1 cellular context compared by ENCODE assay signal in the genomic region with DNA sequence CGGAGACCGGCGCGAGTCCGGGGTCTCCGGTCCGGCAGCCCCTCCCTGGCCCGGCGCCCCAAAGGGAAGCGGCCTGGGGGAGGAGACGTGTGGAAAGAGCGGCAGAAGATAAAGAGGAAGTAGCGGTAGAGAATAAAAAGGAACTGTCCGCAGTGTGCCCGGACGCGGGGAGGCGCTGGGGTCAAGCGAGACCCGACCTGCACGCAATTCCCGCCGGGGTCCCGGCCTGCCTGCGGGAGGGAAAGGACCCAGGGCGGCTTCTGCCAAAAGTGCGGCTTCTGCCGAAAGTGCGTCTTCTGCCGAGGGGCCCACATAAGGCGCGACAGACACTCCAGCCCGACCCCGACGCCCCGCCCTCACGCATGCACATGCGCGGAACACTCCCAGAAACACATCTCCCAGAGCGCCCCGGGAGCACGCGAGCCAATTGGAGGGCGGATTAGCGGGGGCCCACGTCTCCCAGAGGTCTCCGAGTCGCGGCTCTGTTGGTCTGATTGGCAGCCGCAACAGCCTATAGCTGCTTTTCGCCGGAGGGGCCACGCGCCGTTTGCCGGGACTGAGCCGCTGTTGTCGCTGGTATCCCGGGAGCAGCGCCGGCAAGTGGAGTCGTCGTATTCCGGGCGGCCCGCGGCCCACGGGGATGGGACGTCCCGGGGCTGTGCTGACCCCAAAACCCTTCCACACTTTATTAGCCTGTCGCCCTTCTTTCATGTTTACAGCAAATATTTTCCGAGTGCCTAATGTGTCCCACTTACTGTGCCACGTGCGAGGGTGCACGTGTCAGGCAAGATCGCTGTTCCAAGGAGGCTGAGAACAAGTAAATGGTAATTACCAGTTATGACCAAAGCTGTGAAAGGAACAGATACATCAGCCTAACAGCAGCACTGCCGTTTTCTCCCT.
A peak's percentile ranks its signal among the peaks of the same experiment; 100 is the strongest.
TF ChIP-seq lines count a peak whose summit lies in the region.

No MANE protein-coding gene starts in this region.

TF ChIP-seq in HepG2, 621 proteins besides CTCF, POLR2A, EP300 and RAD21 (continued from another document and continues in another):
- peak; percentile 22; the same call in 1 of the 2 replicates for TF ChIP-seq SNAPC4 (CRISPR knock-in tag; IDR thresholded peaks at IDR 0.05)
- peak; percentile 82 for TF ChIP-seq CREM (IDR thresholded peaks at IDR 0.05)
- TF ChIP-seq CREM (CRISPR knock-in tag; IDR thresholded peaks at IDR 0.05), result no peak
- peak; percentile 77 for TF ChIP-seq MXD3 (CRISPR knock-in tag; IDR thresholded peaks at IDR 0.05)
- TF ChIP-seq ZNF121 (CRISPR knock-in tag; IDR thresholded peaks at IDR 0.05), result no peak
- no peak for TF ChIP-seq ZNF569 (CRISPR knock-in tag; IDR thresholded peaks at IDR 0.05; ENCODE audit: borderline replicate concordance)
- TF ChIP-seq ZNF563 (CRISPR knock-in tag; IDR thresholded peaks at IDR 0.05), result peak; percentile 88
- peak; percentile 46; the same call in 1 of the 2 replicates for TF ChIP-seq RFXAP (CRISPR knock-in tag; IDR thresholded peaks at IDR 0.05; ENCODE audit: borderline replicate concordance)
- no peak; the same call in 1 of the 2 replicates for TF ChIP-seq ZNF598 (CRISPR knock-in tag; IDR thresholded peaks at IDR 0.05; ENCODE audit: borderline replicate concordance)
- TF ChIP-seq JUN (CRISPR knock-in tag; IDR thresholded peaks at IDR 0.05), result no peak
- peak; percentile 51; the same call in 1 of the 2 replicates for TF ChIP-seq ZFP82 (CRISPR knock-in tag; IDR thresholded peaks at IDR 0.05; ENCODE audit: borderline replicate concordance)
- no peak for TF ChIP-seq TCF12 (IDR thresholded peaks at IDR 0.05)
- TF ChIP-seq TCF12 (CRISPR knock-in tag; IDR thresholded peaks at IDR 0.05), result peak; percentile 56; the same call in 1 of the 2 replicates
- no peak for TF ChIP-seq ZNF24 (IDR thresholded peaks at IDR 0.05)
- no peak for TF ChIP-seq ZNF775 (CRISPR knock-in tag; IDR thresholded peaks at IDR 0.05; ENCODE audit: borderline replicate concordance)
- peak; percentile 80 for TF ChIP-seq CREB1 (IDR thresholded peaks at IDR 0.05)
- TF ChIP-seq CREB1 (CRISPR knock-in tag; IDR thresholded peaks at IDR 0.05), result peak; percentile 91
- TF ChIP-seq NR2C2 (CRISPR knock-in tag; IDR thresholded peaks at IDR 0.05; ENCODE audit: borderline replicate concordance), result peak; percentile 73; the same call in 1 of the 2 replicates
- TF ChIP-seq HCFC1 (IDR thresholded peaks at IDR 0.05; ENCODE audit: low read depth, low read length), result no peak
- peak; percentile 24; the same call in 1 of the 2 replicates for TF ChIP-seq ZKSCAN8 (CRISPR knock-in tag; IDR thresholded peaks at IDR 0.05; ENCODE audit: borderline replicate concordance)
- peak; percentile 33; the same call in 1 of the 2 replicates for TF ChIP-seq MTF1 (CRISPR knock-in tag; IDR thresholded peaks at IDR 0.05)
- peak; percentile 69; the same call in 1 of the 2 replicates for TF ChIP-seq SRY (CRISPR knock-in tag; IDR thresholded peaks at IDR 0.05)
- no peak for TF ChIP-seq ELF4 (CRISPR knock-in tag; IDR thresholded peaks at IDR 0.05; ENCODE audit: borderline replicate concordance)
- TF ChIP-seq ISX (CRISPR knock-in tag; conservative IDR thresholded peaks at IDR 0.05), result 0 out of 2 replicates have a peak, but pooled peaks have one; percentile 47
- TF ChIP-seq ZNF33A (CRISPR knock-in tag; IDR thresholded peaks at IDR 0.05; ENCODE audit: borderline replicate concordance), result peak; percentile 33; the same call in 1 of the 2 replicates
- TF ChIP-seq, protein P1, sequence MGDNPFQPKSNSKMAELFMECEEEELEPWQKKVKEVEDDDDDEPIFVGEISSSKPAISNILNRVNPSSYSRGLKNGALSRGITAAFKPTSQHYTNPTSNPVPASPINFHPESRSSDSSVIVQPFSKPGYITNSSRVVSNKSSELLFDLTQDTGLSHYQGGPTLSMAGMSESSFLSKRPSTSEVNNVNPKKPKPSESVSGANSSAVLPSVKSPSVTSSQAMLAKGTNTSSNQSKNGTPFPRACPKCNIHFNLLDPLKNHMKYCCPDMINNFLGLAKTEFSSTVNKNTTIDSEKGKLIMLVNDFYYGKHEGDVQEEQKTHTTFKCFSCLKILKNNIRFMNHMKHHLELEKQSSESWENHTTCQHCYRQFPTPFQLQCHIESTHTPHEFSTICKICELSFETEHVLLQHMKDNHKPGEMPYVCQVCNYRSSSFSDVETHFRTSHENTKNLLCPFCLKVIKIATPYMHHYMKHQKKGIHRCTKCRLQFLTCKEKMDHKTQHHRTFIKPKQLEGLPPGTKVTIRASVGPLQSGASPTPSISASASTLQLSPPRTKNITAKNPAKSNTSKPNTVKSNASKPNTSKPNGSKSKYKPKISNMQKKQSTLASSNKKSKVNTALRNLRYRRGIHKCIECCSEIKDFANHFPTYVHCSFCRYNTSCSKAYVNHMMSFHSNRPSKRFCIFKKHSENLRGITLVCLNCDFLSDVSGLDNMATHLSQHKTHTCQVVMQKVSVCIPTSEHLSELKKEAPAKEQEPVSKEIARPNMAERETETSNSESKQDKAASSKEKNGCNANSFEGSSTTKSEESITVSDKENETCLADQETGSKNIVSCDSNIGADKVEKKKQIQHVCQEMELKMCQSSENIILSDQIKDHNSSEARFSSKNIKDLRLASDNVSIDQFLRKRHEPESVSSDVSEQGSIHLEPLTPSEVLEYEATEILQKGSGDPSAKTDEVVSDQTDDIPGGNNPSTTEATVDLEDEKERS (CRISPR knock-in tag; IDR thresholded peaks at IDR 0.05), result peak; percentile 74; the same call in 1 of the 2 replicates
- peak; percentile 96 for TF ChIP-seq ZNF709 (CRISPR knock-in tag; IDR thresholded peaks at IDR 0.05)
- peak; percentile 40; the same call in 1 of the 2 replicates for TF ChIP-seq ZNF44 (CRISPR knock-in tag; IDR thresholded peaks at IDR 0.05)
- TF ChIP-seq, protein P2, sequence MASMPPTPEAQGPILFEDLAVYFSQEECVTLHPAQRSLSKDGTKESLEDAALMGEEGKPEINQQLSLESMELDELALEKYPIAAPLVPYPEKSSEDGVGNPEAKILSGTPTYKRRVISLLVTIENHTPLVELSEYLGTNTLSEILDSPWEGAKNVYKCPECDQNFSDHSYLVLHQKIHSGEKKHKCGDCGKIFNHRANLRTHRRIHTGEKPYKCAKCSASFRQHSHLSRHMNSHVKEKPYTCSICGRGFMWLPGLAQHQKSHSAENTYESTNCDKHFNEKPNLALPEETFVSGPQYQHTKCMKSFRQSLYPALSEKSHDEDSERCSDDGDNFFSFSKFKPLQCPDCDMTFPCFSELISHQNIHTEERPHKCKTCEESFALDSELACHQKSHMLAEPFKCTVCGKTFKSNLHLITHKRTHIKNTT (CRISPR knock-in tag; IDR thresholded peaks at IDR 0.05), result no peak
- TF ChIP-seq, protein P3, sequence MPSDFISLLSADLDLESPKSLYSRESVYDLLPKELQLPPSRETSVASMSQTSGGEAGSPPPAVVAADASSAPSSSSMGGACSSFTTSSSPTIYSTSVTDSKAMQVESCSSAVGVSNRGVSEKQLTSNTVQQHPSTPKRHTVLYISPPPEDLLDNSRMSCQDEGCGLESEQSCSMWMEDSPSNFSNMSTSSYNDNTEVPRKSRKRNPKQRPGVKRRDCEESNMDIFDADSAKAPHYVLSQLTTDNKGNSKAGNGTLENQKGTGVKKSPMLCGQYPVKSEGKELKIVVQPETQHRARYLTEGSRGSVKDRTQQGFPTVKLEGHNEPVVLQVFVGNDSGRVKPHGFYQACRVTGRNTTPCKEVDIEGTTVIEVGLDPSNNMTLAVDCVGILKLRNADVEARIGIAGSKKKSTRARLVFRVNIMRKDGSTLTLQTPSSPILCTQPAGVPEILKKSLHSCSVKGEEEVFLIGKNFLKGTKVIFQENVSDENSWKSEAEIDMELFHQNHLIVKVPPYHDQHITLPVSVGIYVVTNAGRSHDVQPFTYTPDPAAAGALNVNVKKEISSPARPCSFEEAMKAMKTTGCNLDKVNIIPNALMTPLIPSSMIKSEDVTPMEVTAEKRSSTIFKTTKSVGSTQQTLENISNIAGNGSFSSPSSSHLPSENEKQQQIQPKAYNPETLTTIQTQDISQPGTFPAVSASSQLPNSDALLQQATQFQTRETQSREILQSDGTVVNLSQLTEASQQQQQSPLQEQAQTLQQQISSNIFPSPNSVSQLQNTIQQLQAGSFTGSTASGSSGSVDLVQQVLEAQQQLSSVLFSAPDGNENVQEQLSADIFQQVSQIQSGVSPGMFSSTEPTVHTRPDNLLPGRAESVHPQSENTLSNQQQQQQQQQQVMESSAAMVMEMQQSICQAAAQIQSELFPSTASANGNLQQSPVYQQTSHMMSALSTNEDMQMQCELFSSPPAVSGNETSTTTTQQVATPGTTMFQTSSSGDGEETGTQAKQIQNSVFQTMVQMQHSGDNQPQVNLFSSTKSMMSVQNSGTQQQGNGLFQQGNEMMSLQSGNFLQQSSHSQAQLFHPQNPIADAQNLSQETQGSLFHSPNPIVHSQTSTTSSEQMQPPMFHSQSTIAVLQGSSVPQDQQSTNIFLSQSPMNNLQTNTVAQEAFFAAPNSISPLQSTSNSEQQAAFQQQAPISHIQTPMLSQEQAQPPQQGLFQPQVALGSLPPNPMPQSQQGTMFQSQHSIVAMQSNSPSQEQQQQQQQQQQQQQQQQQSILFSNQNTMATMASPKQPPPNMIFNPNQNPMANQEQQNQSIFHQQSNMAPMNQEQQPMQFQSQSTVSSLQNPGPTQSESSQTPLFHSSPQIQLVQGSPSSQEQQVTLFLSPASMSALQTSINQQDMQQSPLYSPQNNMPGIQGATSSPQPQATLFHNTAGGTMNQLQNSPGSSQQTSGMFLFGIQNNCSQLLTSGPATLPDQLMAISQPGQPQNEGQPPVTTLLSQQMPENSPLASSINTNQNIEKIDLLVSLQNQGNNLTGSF (CRISPR knock-in tag; IDR thresholded peaks at IDR 0.05), result no peak; the same call in none of the 2 replicates
- peak; percentile 66 for TF ChIP-seq TFE3 (CRISPR knock-in tag; IDR thresholded peaks at IDR 0.05)
- TF ChIP-seq, protein P4, sequence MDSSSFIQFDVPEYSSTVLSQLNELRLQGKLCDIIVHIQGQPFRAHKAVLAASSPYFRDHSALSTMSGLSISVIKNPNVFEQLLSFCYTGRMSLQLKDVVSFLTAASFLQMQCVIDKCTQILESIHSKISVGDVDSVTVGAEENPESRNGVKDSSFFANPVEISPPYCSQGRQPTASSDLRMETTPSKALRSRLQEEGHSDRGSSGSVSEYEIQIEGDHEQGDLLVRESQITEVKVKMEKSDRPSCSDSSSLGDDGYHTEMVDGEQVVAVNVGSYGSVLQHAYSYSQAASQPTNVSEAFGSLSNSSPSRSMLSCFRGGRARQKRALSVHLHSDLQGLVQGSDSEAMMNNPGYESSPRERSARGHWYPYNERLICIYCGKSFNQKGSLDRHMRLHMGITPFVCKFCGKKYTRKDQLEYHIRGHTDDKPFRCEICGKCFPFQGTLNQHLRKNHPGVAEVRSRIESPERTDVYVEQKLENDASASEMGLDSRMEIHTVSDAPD (CRISPR knock-in tag; IDR thresholded peaks at IDR 0.05), result no peak
- no peak for TF ChIP-seq ZFP36L2 (CRISPR knock-in tag; IDR thresholded peaks at IDR 0.05)
- peak; percentile 45; the same call in 1 of the 2 replicates for TF ChIP-seq FOXK1 (CRISPR knock-in tag; IDR thresholded peaks at IDR 0.05; ENCODE audit: borderline replicate concordance, low read depth)
- TF ChIP-seq ZNF337 (CRISPR knock-in tag; IDR thresholded peaks at IDR 0.05; ENCODE audit: borderline replicate concordance, low read depth), result peak; percentile 61; the same call in 1 of the 2 replicates
- TF ChIP-seq HNRNPLL (IDR thresholded peaks at IDR 0.05; ENCODE audit: low read depth, low read length, poor library complexity, severe bottlenecking), result peak; percentile 82
- no peak for TF ChIP-seq ZNF180 (CRISPR knock-in tag; IDR thresholded peaks at IDR 0.05; ENCODE audit: borderline replicate concordance, low read depth)
- TF ChIP-seq ZSCAN21 (CRISPR knock-in tag; IDR thresholded peaks at IDR 0.05; ENCODE audit: borderline replicate concordance), result peak; percentile 28; the same call in 1 of the 2 replicates
- TF ChIP-seq SAP130 (CRISPR knock-in tag; IDR thresholded peaks at IDR 0.05; ENCODE audit: low read depth), result peak; percentile 92
- no peak for TF ChIP-seq PPARG (CRISPR knock-in tag; conservative IDR thresholded peaks at IDR 0.05)
- peak; percentile 78; the same call in 1 of the 2 replicates for TF ChIP-seq SALL2 (CRISPR knock-in tag; IDR thresholded peaks at IDR 0.05)
